ENCODE assay signal across 18 cellular contexts in the genomic region with DNA sequence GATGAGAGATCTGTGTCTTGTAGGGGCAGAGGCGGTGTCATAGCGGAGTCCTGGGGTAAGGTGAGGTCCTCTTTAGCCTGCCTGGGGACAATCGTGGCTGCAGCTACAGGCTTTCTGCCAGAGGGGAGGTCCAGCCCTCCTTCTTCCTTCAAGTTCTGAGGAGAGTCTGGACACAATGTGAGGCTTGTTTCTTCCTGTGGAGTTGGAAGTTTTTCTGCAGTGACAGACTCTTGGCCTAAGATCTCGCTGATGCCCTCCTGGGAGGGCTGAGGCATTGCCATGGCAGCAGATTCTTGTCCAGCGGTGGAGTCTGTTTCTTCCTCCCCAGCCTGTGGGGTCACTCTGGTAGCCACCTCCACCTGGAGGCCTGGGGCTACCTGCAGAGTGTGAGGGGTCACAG.
"Had no signal": no experiment of that assay in that cellular context is flagged by ENCODE, and none has a peak within 500 bp of the region (broad histone marks: within the 10 kb centered on the region; RNA-seq: fewer than 3 reads in every experiment).

No MANE protein-coding gene starts in this region.

- H3K27me3 ChIP-seq: foreskin keratinocyte, ovary, tibial nerve, vagina had no signal

- H3K4me3 Mint-ChIP-seq: activated B cell treated with CpG ODN at 0.5 μM for 24 hours; T-helper 2 cell treated with Interferon-gamma antibody and Interleukin-4, amounts not matched to agents 5 μg/mL and 100 μg/mL, for 36 hours had no signal

- H3K9me3 Mint-ChIP-seq: activated B cell treated with CpG ODN at 0.5 μM for 24 hours; nephron; T-helper 2 cell treated with Interferon-gamma antibody and Interleukin-4, amounts not matched to agents 5 μg/mL and 100 μg/mL, for 36 hours had no signal

- H3K27ac ChIP-seq: coronary artery, foreskin keratinocyte, ovary, vagina had no signal

- H3K27ac Mint-ChIP-seq: activated B cell treated with CpG ODN at 0.5 μM for 24 hours; nephron; T-helper 2 cell treated with Interferon-gamma antibody and Interleukin-4, amounts not matched to agents 5 μg/mL and 100 μg/mL, for 36 hours had no signal

- H3K9me3 ChIP-seq: ovary, tibial nerve, vagina had no signal

- H3K4me1 ChIP-seq: foreskin keratinocyte had no signal

- H3K4me3 ChIP-seq: coronary artery, ovary, tibial nerve, vagina had no signal

- DNase-seq: activated B cell treated with CpG ODN at 0.5 μM for 24 hours; activated CD4-positive, alpha-beta T cell treated with anti-CD3 and anti-CD28 coated beads, Interleukin-2, amount 50 U/mL, for 1 hour; activated naive CD4-positive, alpha-beta T cell treated with anti-CD3 and anti-CD28 coated beads, Interleukin-2, amount 50 U/mL, for 16 hours; activated T-cell treated with anti-CD3 and anti-CD28 coated beads for 4 hours; central memory CD4-positive, alpha-beta T cell; effector CD4-positive, alpha-beta T cell; foreskin keratinocyte; kidney glomerular epithelial cell; mesendoderm; stimulated activated CD4-positive, alpha-beta T cell treated with anti-CD3 and anti-CD28 coated beads, Interleukin-12 subunit alpha, Interleukin-12 subunit beta, amount 100 ng/mL, for 4 hours; stimulated activated CD4-positive, alpha-beta T cell treated with anti-CD3 and anti-CD28 coated beads, Interleukin-2, amount 100 ng/mL, for 24 hours; SW 1271 had no signal

- H3K36me3 ChIP-seq: ovary, vagina had no signal

- ATAC-seq: foreskin keratinocyte had no signal
